Comparison of ENCODE assay signal across 8 cellular contexts in the genomic region with DNA sequence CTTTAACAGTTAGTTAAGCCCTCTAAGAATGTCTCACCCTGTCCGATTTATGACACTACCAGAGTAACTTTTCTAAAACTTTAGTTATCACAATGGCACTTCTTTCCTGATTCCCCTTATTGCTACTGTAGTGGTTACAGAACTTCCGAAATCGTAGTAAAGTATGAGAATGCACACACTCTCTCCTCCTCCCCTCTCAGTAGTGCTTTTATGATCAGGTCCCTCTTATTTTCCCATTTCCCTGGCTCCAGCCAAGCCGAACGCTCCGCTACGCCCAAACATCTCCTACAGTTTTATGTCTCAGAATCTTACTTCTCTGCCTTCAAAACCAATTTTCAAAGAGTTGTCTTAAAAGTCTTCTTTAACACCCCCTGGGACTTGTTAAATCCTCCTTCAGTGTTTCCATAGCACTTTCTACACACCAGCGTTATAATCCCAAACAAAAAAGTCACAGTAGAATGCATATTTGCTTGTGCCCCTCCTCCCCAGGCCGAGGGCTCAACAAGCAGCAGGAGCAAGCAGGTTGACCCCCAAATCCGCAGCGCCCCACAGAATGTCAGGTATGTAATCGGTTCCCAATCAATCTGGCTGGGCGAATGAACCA. TPM values are rescaled to one million over a fixed set of nuclear protein-coding genes. Genes with fewer than 3 reads are reported as not detected.
DNase-seq lines count a peak whose midpoint lies in the region; ATAC-seq and TF ChIP-seq lines count a peak whose summit lies in the region.

No MANE protein-coding gene starts in this region.

- peaks cover 0 to 2% of the 10 kb centered on the region in 2 donors for H3K36me3 Mint-ChIP-seq in activated T-cell treated with anti-CD3 and anti-CD28 coated beads, Interleukin-2, amount 50 U/mL, for 72 hours (ENCODE audit: insufficient read depth in 2 of 2)

- POLR2A ChIA-PET in AG04449 (lab: Yijun Ruan, JAX) = interaction anchor here (1.2 kb wide), 1 partner anchor 12 kb away, joined by 3 read pairs; no protein-coding TSS in a partner anchor

- peak overlapping the region; percentile 89 to 97 for H3K4me3 Mint-ChIP-seq in activated T-cell treated with anti-CD3 and anti-CD28 coated beads, Interleukin-2, amount 50 U/mL, for 72 hours

- H3K36me3 ChIP-seq in hepatocyte (replicated peaks; ENCODE audit: insufficient read depth, low read depth) (no peaks in the 10 kb centered on the region), spleen (peaks cover 0 to 16% (median 8%) of the 10 kb centered on the region in 6 donors)

- H3K4me3 ChIP-seq in AG04449 (ENCODE audit: low read depth, low read length) (peak overlapping the region; percentile 90), hepatocyte (peak overlapping the region; percentile 53), spleen (peak overlapping the region; percentile 73 to 98 (median 89))

- H3K4me1 Mint-ChIP-seq in activated T-cell treated with anti-CD3 and anti-CD28 coated beads, Interleukin-2, amount 50 U/mL, for 72 hours (ENCODE audit: low read depth) = peaks cover 31% of the 10 kb centered on the region

- H3K27ac ChIP-seq in hepatocyte = peak overlapping the region; percentile 34
- peak overlapping the region; percentile 33 to 84 (median 78) for H3K27ac ChIP-seq in spleen

- DNase-seq in AG04449 (ENCODE audit: low read depth, low spot score) (no peak), hepatocyte (ENCODE audit: low spot score) (no peak), spleen (no peak), NCI-H82 treated with DMSO at 0.1 percent for 48 hours (lab: John Stamatoyannopoulos, UW; ENCODE audit: unreplicated experiment) (no peak), HK-2 (ENCODE audit: unreplicated experiment) (no peak)
- no peak for DNase-seq in activated T-cell treated with anti-CD3 and anti-CD28 coated beads, Interleukin-2, amount 50 U/mL, for 72 hours

- H3K4me1 ChIP-seq in hepatocyte (ENCODE audit: insufficient read depth) (peaks cover 9% of the 10 kb centered on the region), spleen (peaks cover 6 to 31% (median 19%) of the 10 kb centered on the region in 6 donors)

- H3K9me3 Mint-ChIP-seq in activated T-cell treated with anti-CD3 and anti-CD28 coated beads, Interleukin-2, amount 50 U/mL, for 72 hours = no peaks in the 10 kb centered on the region

- no peak for TF ChIP-seq POLR2A in spleen (IDR thresholded peaks at IDR 0.05)

- H3K9me3 ChIP-seq in hepatocyte (ENCODE audit: low read depth) (no peaks in the 10 kb centered on the region), spleen (no peaks in the 10 kb centered on the region)

- 6% methylated on average over 13 of the region's 13 CpGs for WGBS in hepatocyte (ENCODE audit: low lambda C conversion rate, missing lambda C conversion rate)
- WGBS in spleen, 5 donors = 2 to 4% (median 3%) methylated on average over 13 of the region's 13 CpGs

- CTCF ChIA-PET in AG04449 (lab: Yijun Ruan, JAX) = interaction anchor here (1.0 to 1.5 kb wide), 3 partner anchors 138 to 291 kb away, joined by 3 to 6 read pairs (median 4); partner anchors contain the start of gene NEK1

- peaks cover 5% of the 10 kb centered on the region for H4K20me1 ChIP-seq in hepatocyte (ENCODE audit: insufficient read depth, poor library complexity, severe bottlenecking)

- peaks cover 27% of the 10 kb centered on the region for H3K79me2 ChIP-seq in hepatocyte

- H3K4me2 ChIP-seq in hepatocyte = peak overlapping the region; percentile 89

- H3K27ac Mint-ChIP-seq in activated T-cell treated with anti-CD3 and anti-CD28 coated beads, Interleukin-2, amount 50 U/mL, for 72 hours = peak overlapping the region; percentile 69

- peaks cover 7% of the 10 kb centered on the region for H3K27me3 Mint-ChIP-seq in activated T-cell treated with anti-CD3 and anti-CD28 coated beads, Interleukin-2, amount 50 U/mL, for 72 hours (ENCODE audit: low read depth)

- ATAC-seq in GM18909 (IDR thresholded peaks at IDR 0.05; ENCODE audit: poor library complexity, unreplicated experiment) (peak; percentile 30), HG03354 (IDR thresholded peaks at IDR 0.05; ENCODE audit: poor library complexity, severe bottlenecking, unreplicated experiment) (peak; percentile 8)
- peak; percentile 24 to 32 for ATAC-seq in activated T-cell treated with anti-CD3 and anti-CD28 coated beads, Interleukin-2, amount 50 U/mL, for 72 hours (replicated peaks in 1 of 2)

- TF ChIP-seq CTCF in AG04449 (IDR thresholded peaks at IDR 0.05; ENCODE audit: insufficient read depth, low read length, missing control alignments) = no peak
- no peak for TF ChIP-seq CTCF in hepatocyte (IDR thresholded peaks at IDR 0.05; ENCODE audit: poor library complexity)
- no peak for TF ChIP-seq CTCF in spleen (IDR thresholded peaks at IDR 0.05 in 8 of 11, conservative IDR thresholded peaks at IDR 0.05 in 3 of 11)

- peak overlapping the region; percentile 70 for H2AFZ ChIP-seq in hepatocyte

- no peaks in the 10 kb centered on the region for H3K9me2 ChIP-seq in hepatocyte (replicated peaks; ENCODE audit: insufficient read depth)

- H3K27me3 ChIP-seq in hepatocyte (no peaks in the 10 kb centered on the region), spleen (replicated peaks in 1 of 7) (no peaks in the 10 kb centered on the region)

- intact Hi-C loops in spleen (cut with DNase I; ENCODE audit: low total_unique reads) = loop anchor here (5.0 kb wide), 1 partner anchor 145 kb away; the partner anchor contains the start of gene NEK1

RNA-seq across cellular contexts. Expression of gene HPF1, which starts 0.7 kb away (rescaled TPM):
- 10 to 100 TPM; 32.7 to 34.0 TPM for total RNA-seq in activated T-cell treated with anti-CD3 and anti-CD28 coated beads, Interleukin-2, amount 50 U/mL, for 72 hours
- 19.7 and 29.0 TPM in 2 replicates for total RNA-seq in hepatocyte
- polyA plus RNA-seq in hepatocyte = 21.8 and 25.7 TPM in 2 replicates
- total RNA-seq in spleen = 10 to 100 TPM; 15.7 to 47.6 (median 19.8) TPM
- 10 to 100 TPM; 18.8 to 29.1 (median 26.5) TPM for polyA plus RNA-seq in spleen
